In genomic region chr10:93471110-93471651, GRCh38 we compare ENCODE assay signal across 9 cellular contexts. TPM values are rescaled to one million over a fixed set of nuclear protein-coding genes. Genes with fewer than 3 reads are reported as not detected.
DNase-seq lines count a peak whose midpoint lies in the region; ATAC-seq, FAIRE-seq and TF ChIP-seq lines count a peak whose summit lies in the region.
"Had no signal": no experiment of that assay in that cellular context is flagged by ENCODE, and none has a peak within 500 bp of the region (broad histone marks: within the 10 kb centered on the region; RNA-seq: fewer than 3 reads in every experiment).

No MANE protein-coding gene starts in this region.

- intact Hi-C loops in ascending aorta (cut with DNase I): no loop called here
- intact Hi-C loops in thyroid gland (cut with DNase I): loop anchor here (10.0 kb wide), 1 partner anchor 56 kb away; no protein-coding TSS in a partner anchor

- no peaks in the 10 kb centered on the region for H3K4me1 Mint-ChIP-seq in T-helper 17 cell
- H3K4me1 Mint-ChIP-seq: B cell had no signal

- H3K36me3 Mint-ChIP-seq in T-helper 17 cell (ENCODE audit: low read depth): peaks cover 2% of the 10 kb centered on the region

- TF ChIP-seq POLR2A in thyroid gland (IDR thresholded peaks at IDR 0.05): no peak

- H3K4me3 ChIP-seq in ascending aorta (no peak overlapping the region), keratinocyte (ENCODE audit: control insufficient read depth in 2 of 3, extremely low read depth in 1 of 3, insufficient read depth in 2 of 3, low read depth in 1 of 3, low read length in 3 of 3) (no peak overlapping the region), thyroid gland (replicated peaks in 1 of 3) (no peak overlapping the region)

- 95 to 96% methylated on average over 5 of the region's 5 CpGs for WGBS in thyroid gland, 2 donors

- H3K27ac Mint-ChIP-seq in T-helper 17 cell: no peak overlapping the region
- H3K27ac Mint-ChIP-seq: B cell had no signal

- no peak overlapping the region for H2AFZ ChIP-seq in keratinocyte (ENCODE audit: control insufficient read depth, low read length)

- peak overlapping the region; percentile 83 to 85 for H3K27ac ChIP-seq in ascending aorta
- peak overlapping the region; percentile 89 for H3K27ac ChIP-seq in keratinocyte (ENCODE audit: control insufficient read depth, insufficient read depth, low read length)
- peak overlapping the region; percentile 61 to 76 (median 71) for H3K27ac ChIP-seq in thyroid gland

- H3K9me3 ChIP-seq in ascending aorta (no peaks in the 10 kb centered on the region), keratinocyte (ENCODE audit: control insufficient read depth, low read depth, low read length) (no peaks in the 10 kb centered on the region), thyroid gland (no peaks in the 10 kb centered on the region), T-helper 17 cell (ENCODE audit: control insufficient read depth, low read length, poor library complexity, severe bottlenecking) (no peaks in the 10 kb centered on the region)

- no peaks in the 10 kb centered on the region for H3K27me3 ChIP-seq in ascending aorta
- no peaks in the 10 kb centered on the region for H3K27me3 ChIP-seq in keratinocyte (ENCODE audit: control insufficient read depth, extremely low read depth, insufficient read depth, low read length)
- no peaks in the 10 kb centered on the region for H3K27me3 ChIP-seq in thyroid gland

- no peaks in the 10 kb centered on the region for H4K20me1 ChIP-seq in keratinocyte (ENCODE audit: control insufficient read depth, extremely low read depth, insufficient read depth, low read length)

- dilution Hi-C loops in keratinocyte (cut with MboI; ENCODE audit: extremely low pct_ligation_motif_present, low sequenced_read_pairs): no loop called here

- DNase-seq in activated CD4-positive, CD25-positive, alpha-beta regulatory T cell (lab: John Stamatoyannopoulos, UW): no peak
- DNase-seq in ascending aorta (ENCODE audit: low spot score in 2 of 2) (peak in 1 of 2 donors; percentile 72), keratinocyte (ENCODE audit: low read depth, low spot score) (no peak), thyroid gland (no peak), T-helper 17 cell (no peak), DMS153 (lab: John Stamatoyannopoulos, UW) (no peak)
- DNase-seq in stimulated activated naive CD4-positive, alpha-beta T cell (lab: John Stamatoyannopoulos, UW): no peak

- peak overlapping the region; percentile 63 for H3K9ac ChIP-seq in keratinocyte (ENCODE audit: control insufficient read depth, extremely low read depth, insufficient read depth, low read length)

- H3K4me3 Mint-ChIP-seq in T-helper 17 cell: no peak overlapping the region
- H3K4me3 Mint-ChIP-seq: B cell had no signal

- H3K27me3 Mint-ChIP-seq in T-helper 17 cell: no peaks in the 10 kb centered on the region
- H3K27me3 Mint-ChIP-seq: B cell had no signal

- H3K9me1 ChIP-seq in keratinocyte (ENCODE audit: control insufficient read depth, extremely low read depth, insufficient read depth, low read length): peaks cover 9% of the 10 kb centered on the region

- H3K36me3 ChIP-seq in ascending aorta: peaks cover 6 to 8% of the 10 kb centered on the region in 2 donors
- peaks cover 16 to 29% of the 10 kb centered on the region in 2 experiments for H3K36me3 ChIP-seq in keratinocyte (ENCODE audit: control insufficient read depth in 2 of 2, extremely low read depth in 1 of 2, insufficient read depth in 2 of 2, low read length in 2 of 2)
- no peaks in the 10 kb centered on the region for H3K36me3 ChIP-seq in thyroid gland

- H3K4me2 ChIP-seq in keratinocyte (ENCODE audit: control insufficient read depth, extremely low read depth, insufficient read depth, low read depth, low read length): peak overlapping the region; percentile 24

- no peak for TF ChIP-seq CTCF in ascending aorta (IDR thresholded peaks at IDR 0.05)
- no peak for TF ChIP-seq CTCF in keratinocyte (optimal IDR thresholded peaks at IDR 0.05 in 1 of 3, IDR thresholded peaks at IDR 0.05 in 1 of 3, conservative IDR thresholded peaks at IDR 0.05 in 1 of 3; ENCODE audit: extremely low read depth in 1 of 3, insufficient read depth in 2 of 3, low read length in 3 of 3)
- TF ChIP-seq CTCF in thyroid gland (IDR thresholded peaks at IDR 0.05): no peak

- peak; percentile 78 for FAIRE-seq in keratinocyte (lab: Jason Lieb, UNC)

- peaks cover 64% of the 10 kb centered on the region for H3K79me2 ChIP-seq in keratinocyte (ENCODE audit: control insufficient read depth, insufficient read depth, low read length)

- peaks cover 19 to 64% of the 10 kb centered on the region in 2 donors for H3K4me1 ChIP-seq in ascending aorta
- peaks cover 90% of the 10 kb centered on the region for H3K4me1 ChIP-seq in keratinocyte (ENCODE audit: control insufficient read depth, extremely low read depth, insufficient read depth, low read length)
- peaks cover 33 to 57% of the 10 kb centered on the region in 2 donors for H3K4me1 ChIP-seq in thyroid gland

- peak; percentile 90 for ATAC-seq in activated CD4-positive, CD25-positive, alpha-beta regulatory T cell treated with anti-CD3 and anti-CD28 coated beads, Interleukin-2, amount 50 U/mL, for 24 hours
- ATAC-seq in T-helper 17 cell: no peak

RNA-seq across cellular contexts. Expression of gene MYOF, which starts 11.0 kb away (rescaled TPM):
- total RNA-seq in ascending aorta (68.2 TPM), thyroid gland (100 to 1,000 TPM in 2 of 4 donors, 10 to 100 TPM in 2; 72.3 to 210 (median 118) TPM), T-helper 17 cell (1 to 10 TPM in 1 of 2 donors, under 1 TPM in 1; 0.81 to 1.6 TPM)
- 174 to 276 TPM (median 232 TPM) in 3 replicates for polyA plus RNA-seq in keratinocyte
- 146 TPM for polyA plus RNA-seq in keratinocyte (2011; ENCODE audit: low read depth)
- 192 and 235 TPM in 2 replicates for polyA plus RNA-seq in keratinocyte (2011; cell fraction: cytosol; rRNA removed)
- 583 and 631 TPM in 2 replicates for polyA plus RNA-seq in keratinocyte (2011; cell fraction: nucleus; rRNA removed)
- polyA plus RNA-seq in keratinocyte (2012; ENCODE audit: low replicate concordance): 83.5 and 285 TPM in 2 replicates
- 141 to 248 TPM (median 172 TPM) in 3 replicates for polyA minus RNA-seq in keratinocyte
- 189 TPM for polyA minus RNA-seq in keratinocyte (2011; cell fraction: cytosol; rRNA and poly(A)+ RNA removed)
- polyA minus RNA-seq in keratinocyte (2011; cell fraction: nucleus; rRNA and poly(A)+ RNA removed): 354 and 681 TPM in 2 replicates

RNA-seq across cellular contexts. Expression of gene CEP55, which starts 25.2 kb away (rescaled TPM):
- total RNA-seq in ascending aorta (not detected), thyroid gland (1 to 10 TPM in 2 of 4 donors, under 1 TPM in 1, not detected in 1; 0.11 to 2.1 (median 1.0) TPM), T-helper 17 cell (under 1 TPM; 0.27 to 0.63 TPM)
- polyA plus RNA-seq in keratinocyte: 3.2 to 25.4 TPM (median 17.7 TPM) in 3 replicates
- polyA plus RNA-seq in keratinocyte (2011; ENCODE audit: low read depth): 0.46 TPM
- polyA plus RNA-seq in keratinocyte (2011; cell fraction: cytosol; rRNA removed): 4.9 and 10.4 TPM in 2 replicates
- polyA plus RNA-seq in keratinocyte (2011; cell fraction: nucleus; rRNA removed): 2.4 and 3.3 TPM in 2 replicates
- polyA plus RNA-seq in keratinocyte (2012; ENCODE audit: low replicate concordance): 0.21 and 17.6 TPM in 2 replicates
- polyA minus RNA-seq in keratinocyte: 1.4 to 9.8 TPM (median 1.9 TPM) in 3 replicates
- 2.1 TPM for polyA minus RNA-seq in keratinocyte (2011; cell fraction: cytosol; rRNA and poly(A)+ RNA removed)
- polyA minus RNA-seq in keratinocyte (2011; cell fraction: nucleus; rRNA and poly(A)+ RNA removed): 0.95 and 2.1 TPM in 2 replicates

Comparison
In these comparisons a context has a peak if more than half of its experiments do, and no peak if none do; other contexts are left out.
1. RNA of gene MYOF, which starts 11.0 kb away (total RNA-seq): 72.3 to 210 TPM in thyroid gland and 68.2 TPM in ascending aorta (single experiment); 0.81 to 1.6 TPM in T-helper 17 cell; every median in the first group is over 10 times any median in the second.
2. Peak in every context shown above with its lines, with median percentiles within 50 percentile points of each other: H3K27ac ChIP-seq.